Comparison of ENCODE assay signal across 19 cellular contexts in the genomic region with DNA sequence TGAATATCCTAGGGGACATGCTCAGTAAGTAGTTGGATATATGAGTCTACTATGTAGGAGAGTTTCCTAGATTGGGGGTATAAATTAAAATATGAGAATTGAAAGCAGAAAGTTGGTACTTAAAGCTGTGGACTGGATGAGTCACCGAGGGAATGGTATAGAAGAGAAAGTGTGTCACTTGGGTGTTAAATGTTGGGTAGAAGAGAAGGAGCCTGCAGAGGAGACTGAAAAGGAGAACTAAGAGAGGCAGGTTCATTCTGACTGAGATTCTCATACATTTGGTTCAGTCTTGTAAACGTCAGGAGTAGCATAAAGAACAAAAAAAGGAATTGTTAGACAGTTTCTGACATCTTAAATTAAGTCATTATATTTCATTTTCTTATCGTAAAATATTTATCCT. TPM values are rescaled to one million over a fixed set of nuclear protein-coding genes. Genes with fewer than 3 reads are reported as not detected.
DNase-seq lines count a peak whose midpoint lies in the region; ATAC-seq lines count a peak whose summit lies in the region.
"Had no signal": no experiment of that assay in that cellular context is flagged by ENCODE, and none has a peak within 500 bp of the region (broad histone marks: within the 10 kb centered on the region; RNA-seq: fewer than 3 reads in every experiment).

No MANE protein-coding gene starts in this region.

- no peaks in the 10 kb centered on the region for H3K4me1 ChIP-seq in effector memory CD4-positive, alpha-beta T cell (ENCODE audit: control insufficient read depth, insufficient read depth, low read length, poor library complexity, severe bottlenecking)
- no peaks in the 10 kb centered on the region for H3K4me1 ChIP-seq in aorta (ENCODE audit: control insufficient read depth in 1 of 2, insufficient read depth in 2 of 2, low read length in 2 of 2)
- H3K4me1 ChIP-seq: esophagus muscularis mucosa, pancreas had no signal

- no peaks in the 10 kb centered on the region for H3K9me3 ChIP-seq in effector memory CD4-positive, alpha-beta T cell (ENCODE audit: control insufficient read depth, low read length)
- no peaks in the 10 kb centered on the region for H3K9me3 ChIP-seq in aorta (ENCODE audit: control insufficient read depth, low read length)
- H3K9me3 ChIP-seq: pancreas had no signal

- H3K36me3 ChIP-seq in effector memory CD4-positive, alpha-beta T cell (ENCODE audit: control insufficient read depth, insufficient read depth, low read length) = no peaks in the 10 kb centered on the region
- no peaks in the 10 kb centered on the region for H3K36me3 ChIP-seq in aorta (ENCODE audit: control insufficient read depth in 1 of 2, insufficient read depth in 2 of 2, low read length in 1 of 2)
- H3K36me3 ChIP-seq: esophagus muscularis mucosa, pancreas had no signal

- H3K27me3 ChIP-seq in effector memory CD4-positive, alpha-beta T cell (replicated peaks; ENCODE audit: control insufficient read depth, insufficient read depth, low read length, poor library complexity, severe bottlenecking) = no peaks in the 10 kb centered on the region
- H3K27me3 ChIP-seq in aorta (ENCODE audit: control insufficient read depth in 1 of 2, insufficient read depth in 2 of 2, low read length in 1 of 2) = no peaks in the 10 kb centered on the region
- H3K27me3 ChIP-seq: esophagus muscularis mucosa, pancreas had no signal

- intact Hi-C loops in aorta (cut with DNase I) = no loop called here

- H3K27ac ChIP-seq in effector memory CD4-positive, alpha-beta T cell (ENCODE audit: insufficient read depth, low read length, poor library complexity, severe bottlenecking) = no peak overlapping the region
- no peak overlapping the region for H3K27ac ChIP-seq in aorta (ENCODE audit: low read depth in 1 of 2, low read length in 2 of 2)
- H3K27ac ChIP-seq: esophagus muscularis mucosa, pancreas had no signal

- H3K4me3 ChIP-seq in effector memory CD4-positive, alpha-beta T cell (ENCODE audit: insufficient read depth, low read depth, low read length, poor library complexity, severe bottlenecking) = no peak overlapping the region
- H3K4me3 ChIP-seq in aorta (ENCODE audit: low read length in 2 of 2) = no peak overlapping the region
- H3K4me3 ChIP-seq: esophagus muscularis mucosa, pancreas had no signal

- ATAC-seq in GM18519 (IDR thresholded peaks at IDR 0.05; ENCODE audit: low FRiP score, unreplicated experiment) (peak; percentile 89), GM21367 (IDR thresholded peaks at IDR 0.05; ENCODE audit: unreplicated experiment) (peak; percentile 85), HG02884 (IDR thresholded peaks at IDR 0.05; ENCODE audit: unreplicated experiment) (peak; percentile 89), aorta (ENCODE audit: low FRiP score) (no peak)
- ATAC-seq: left lobe of liver, pancreas had no signal

- DNase-seq in MV-4-11 (lab: John Stamatoyannopoulos, UW) (peak; percentile 9), aorta (no peak), NCI-H526 (lab: John Stamatoyannopoulos, UW) (no peak)
- no peak for DNase-seq in effector memory CD4-positive, alpha-beta T cell
- no peak for DNase-seq in activated naive CD4-positive, alpha-beta T cell (lab: John Stamatoyannopoulos, UW)
- DNase-seq: activated effector memory CD4-positive, alpha-beta T cell treated with anti-CD3 and anti-CD28 coated beads, Interleukin-2, amount 50 U/mL, for 16 hours; Calu3; H7; NCI-H1417; NCI-H226; pancreas; substantia nigra had no signal

- WGBS in aorta, 2 donors = 66 to 72% methylated on average over 3 of the region's 3 CpGs

RNA-seq across cellular contexts. Expression of gene LRRC9, which starts 19.9 kb away (rescaled TPM):
- not detected for total RNA-seq in aorta
- not detected for polyA plus RNA-seq in aorta
- total RNA-seq: Calu3, dermis microvascular lymphatic vessel endothelial cell, esophagus muscularis mucosa, left lobe of liver, SK-MEL-5 had no signal
